Comparison of ENCODE assay signal across 27 cellular contexts in the genomic region with DNA sequence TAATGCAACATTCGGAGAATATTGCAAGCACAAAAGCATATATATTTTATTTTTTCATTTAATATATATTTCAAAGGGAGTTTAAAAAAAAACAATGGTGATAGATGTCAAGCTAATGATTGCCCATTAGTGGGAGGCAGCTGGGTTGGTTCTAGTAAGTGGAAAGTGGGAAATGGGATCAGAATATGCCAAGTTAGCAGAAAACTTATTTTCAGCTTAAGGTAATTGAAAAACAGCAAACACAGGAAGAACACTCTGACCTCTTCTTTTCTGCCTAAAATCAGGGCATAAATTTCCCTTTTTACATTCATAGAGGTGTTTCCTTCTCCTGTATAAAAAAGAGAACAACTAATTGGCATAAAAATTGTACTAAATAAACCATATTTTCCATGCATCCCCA.
"Had no signal": no experiment of that assay in that cellular context is flagged by ENCODE, and none has a peak within 500 bp of the region (broad histone marks: within the 10 kb centered on the region; RNA-seq: fewer than 3 reads in every experiment).

No MANE protein-coding gene starts in this region.

- H3K27me3 ChIP-seq: stomach, suprapubic skin, testis, thyroid gland, tibial artery, tibial nerve, transverse colon, upper lobe of left lung, upper lobe of right lung, uterus, vagina had no signal

- H3K4me3 ChIP-seq: stomach, suprapubic skin, testis, thoracic aorta, thyroid gland, tibial artery, tibial nerve, transverse colon, upper lobe of left lung, upper lobe of right lung, uterus, vagina had no signal

- H3K4me1 ChIP-seq: stomach, suprapubic skin, testis, thyroid gland, tibial artery, tibial nerve, transverse colon, upper lobe of left lung, upper lobe of right lung, uterus, vagina had no signal

- FAIRE-seq: urothelium cell line had no signal

- DNase-seq: stimulated activated CD4-positive, alpha-beta T cell treated with anti-CD3 and anti-CD28 coated beads, Interleukin-2, amount 100 ng/mL, for 48 hours; stimulated activated CD4-positive, alpha-beta T cell treated with anti-CD3 and anti-CD28 coated beads, Interleukin-4, amount 100 ng/mL, for 1 hour; stimulated activated CD4-positive, alpha-beta T cell treated with anti-CD3 and anti-CD28 coated beads, Interleukin-4, amount 100 ng/mL, for 24 hours; stimulated activated CD4-positive, alpha-beta T cell treated with anti-CD3 and anti-CD28 coated beads, Interleukin-4, amount 100 ng/mL, for 4 hours; stimulated activated CD8-positive, alpha-beta memory T cell treated with anti-CD3 and anti-CD28 coated beads, Interleukin-4, amount 100 ng/mL, for 48 hours; stimulated activated naive B cell treated with anti-CD40 and anti-IgM and Interleukin-4, amounts not matched to agents 10 μg/mL and 1 μg/mL and 100 μg/mL, for 72 hours; stimulated activated naive CD4-positive, alpha-beta T cell; stimulated activated naive CD4-positive, alpha-beta T cell treated with Interleukin-2 at 50 U/mL for 16 hours; stimulated activated naive CD8-positive, alpha-beta T cell treated with anti-CD3 and anti-CD28 coated beads, Interleukin-15, amount 100 ng/mL, for 72 hours; stimulated activated naive CD8-positive, alpha-beta T cell treated with anti-CD3 and anti-CD28 coated beads, Interleukin-15, Interleukin-2, amounts not matched to agents 100 U/mL and 50 U/mL, for 24 hours; stomach; substantia nigra; testis; thyroid gland; tibial artery; transverse colon; trophoblast cell; upper lobe of left lung; upper lobe of right lung; uterus had no signal

- H3K36me3 ChIP-seq: stomach, suprapubic skin, thoracic aorta, thyroid gland, tibial artery, tibial nerve, transverse colon, upper lobe of left lung, upper lobe of right lung, uterus, vagina had no signal

- ATAC-seq: stimulated activated effector memory CD8-positive, alpha-beta T cell treated with anti-CD3 and anti-CD28 coated beads, Interleukin-12 subunit alpha, Interleukin-12 subunit beta, amount 100 ng/mL, for 72 hours; stimulated activated memory B cell treated with anti-CD40 and anti-IgM and Interleukin-4, amounts not matched to agents 10 μg/mL and 1 μg/mL and 100 μg/mL, for 72 hours; stimulated activated naive B cell treated with anti-CD40 and anti-IgM and Interleukin-4, amounts not matched to agents 10 μg/mL and 1 μg/mL and 100 μg/mL, for 72 hours; stimulated activated naive CD8-positive, alpha-beta T cell treated with anti-CD3 and anti-CD28 coated beads, Interleukin-15, amount 100 ng/mL, for 72 hours; stimulated activated naive CD8-positive, alpha-beta T cell treated with anti-CD3 and anti-CD28 coated beads, Interleukin-15, Interleukin-2, amounts not matched to agents 100 U/mL and 50 U/mL, for 24 hours; upper lobe of right lung had no signal

- H3K27ac ChIP-seq: stomach, suprapubic skin, testis, thoracic aorta, thyroid gland, tibial artery, tibial nerve, transverse colon, upper lobe of left lung, upper lobe of right lung, uterus, vagina had no signal

- H3K9me3 ChIP-seq: testis, thyroid gland, tibial artery, transverse colon, upper lobe of left lung, upper lobe of right lung, uterus, vagina had no signal
